In genomic region chr11:94199367-94200130, GRCh38 we compare ENCODE assay signal across 26 cellular contexts.
DNase-seq lines count a peak whose midpoint lies in the region; TF ChIP-seq lines count a peak whose summit lies in the region.
"Had no signal": no experiment of that assay in that cellular context is flagged by ENCODE, and none has a peak within 500 bp of the region (broad histone marks: within the 10 kb centered on the region; RNA-seq: fewer than 3 reads in every experiment).

No MANE protein-coding gene starts in this region.

- H3K9me3 ChIP-seq in AG04450 (ENCODE audit: control insufficient read depth, insufficient read depth, low read length) (no peaks in the 10 kb centered on the region; the same call in 1 of the 2 replicates), tibial artery (no peaks in the 10 kb centered on the region)
- H3K9me3 ChIP-seq: colonic mucosa, heart left ventricle, prostate gland had no signal

- H3K4me3 ChIP-seq in AG04450 (ENCODE audit: low read depth, low read length) = no peak overlapping the region
- H3K4me3 ChIP-seq in tibial artery = no peak overlapping the region
- H3K4me3 ChIP-seq: colonic mucosa, heart left ventricle, prostate gland had no signal

- intact Hi-C loops in tibial artery (cut with DNase I; ENCODE audit: low total_unique reads) = no loop called here

- H3K27me3 ChIP-seq in AG04450 (ENCODE audit: control insufficient read depth, insufficient read depth, low read length) = no peaks in the 10 kb centered on the region
- H3K27me3 ChIP-seq in tibial artery = no peaks in the 10 kb centered on the region
- H3K27me3 ChIP-seq: colonic mucosa, heart left ventricle had no signal

- TF ChIP-seq CTCF in AG04450 (IDR thresholded peaks at IDR 0.05; ENCODE audit: low read depth, low read length) (no peak), tibial artery (IDR thresholded peaks at IDR 0.05) (no peak)

- POLR2A ChIA-PET in AG04450 (lab: Yijun Ruan, JAX) = interaction anchor here (1.3 to 3.1 kb wide), 2 partner anchors 14 to 291 kb away, joined by 3 to 30 read pairs; no protein-coding TSS in a partner anchor

- no peaks in the 10 kb centered on the region for H3K36me3 ChIP-seq in tibial artery
- H3K36me3 ChIP-seq: colonic mucosa, heart left ventricle, prostate gland had no signal

- peak overlapping the region; percentile 34 for H3K27ac ChIP-seq in AG04450 (ENCODE audit: low read depth, low read length)
- H3K27ac ChIP-seq in tibial artery = no peak overlapping the region
- H3K27ac ChIP-seq: colonic mucosa, heart left ventricle, prostate gland, RWPE1 had no signal

- CTCF ChIA-PET in AG04450 (lab: Charles Lee) = interaction anchor here (2.0 to 2.7 kb wide), 3 partner anchors 16 to 278 kb away, joined by 6 to 10 read pairs (median 10); no protein-coding TSS in a partner anchor

- H3K4me1 ChIP-seq in tibial artery = no peaks in the 10 kb centered on the region
- H3K4me1 ChIP-seq: colonic mucosa, heart left ventricle, prostate gland had no signal

- DNase-seq in AG04450 (ENCODE audit: low read depth, low spot score) = no peak
- peak; percentile 87 for DNase-seq in DMS 273 (lab: John Stamatoyannopoulos, UW; ENCODE audit: unreplicated experiment)
- DNase-seq in NCI-H69 (lab: John Stamatoyannopoulos, UW) = peak; percentile 8
- peak; percentile 36 for DNase-seq in fibroblast of gingiva (ENCODE audit: low read depth)
- DNase-seq in NCI-H2029 treated with DMSO at 0.1 percent for 48 hours (lab: John Stamatoyannopoulos, UW) = no peak
- no peak for DNase-seq in NCI-H2107 treated with DMSO at 0.1 percent for 48 hours (lab: John Stamatoyannopoulos, UW; ENCODE audit: unreplicated experiment)
- DNase-seq in tibial artery = no peak
- DNase-seq in COR-L47 (lab: John Stamatoyannopoulos, UW) = no peak
- DNase-seq: activated CD4-positive, alpha-beta T cell treated with anti-CD3 and anti-CD28 coated beads, Interleukin-2, amount 10 ng/mL, durations not matched to agents 7 days and 5 days; activated effector memory CD4-positive, alpha-beta T cell treated with Interleukin-2 at 50 U/mL for 16 hours; activated naive CD8-positive, alpha-beta T cell treated with anti-CD3 and anti-CD28 coated beads for 36 hours; aorta; Calu3; colonic mucosa; effector CD4-positive, alpha-beta T cell; heart left ventricle; kidney; naive B cell; NCI-H1092 treated with DMSO at 0.1 percent for 48 hours; NCI-H1694 treated with DMSO at 0.1 percent for 48 hours; NCI-H226; NCI-H748 treated with DMSO at 0.1 percent for 48 hours; stimulated activated CD8-positive, alpha-beta memory T cell treated with anti-CD3 and anti-CD28 coated beads, Interleukin-4, amount 100 ng/mL, for 48 hours; trophoblast cell had no signal

Comparison
In these comparisons a context has a peak if more than half of its experiments do, and no peak if none do; other contexts are left out.
1. DNase-seq: peak in DMS 273 (single experiment), NCI-H69 (single experiment) and fibroblast of gingiva (single experiment); none in AG04450 (single experiment), NCI-H2029 treated with DMSO at 0.1 percent for 48 hours (single experiment), NCI-H2107 treated with DMSO at 0.1 percent for 48 hours (single experiment), tibial artery (0 of 2) and COR-L47 (single experiment).